ENCODE assay signal across 11 cellular contexts in genomic region chr17:7384489-7385081, GRCh38. TPM values are rescaled to one million over a fixed set of nuclear protein-coding genes. Genes with fewer than 3 reads are reported as not detected.
DNase-seq lines count a peak whose midpoint lies in the region; ATAC-seq and TF ChIP-seq lines count a peak whose summit lies in the region.
"Had no signal": no experiment of that assay in that cellular context is flagged by ENCODE, and none has a peak within 500 bp of the region (broad histone marks: within the 10 kb centered on the region; RNA-seq: fewer than 3 reads in every experiment).

No MANE protein-coding gene starts in this region.

- no peak overlapping the region for H2BK120ac ChIP-seq in neuronal stem cell (ENCODE audit: low read depth, low read length)

- DNase-seq in CD4-positive, alpha-beta T cell: no peak
- DNase-seq in dorsolateral prefrontal cortex: no peak
- DNase-seq in neuronal stem cell (ENCODE audit: low spot score): no peak
- DNase-seq in pons (ENCODE audit: low spot score): no peak
- no peak for DNase-seq in NCI-H526 (lab: John Stamatoyannopoulos, UW)
- no peak for DNase-seq in amygdala (lab: John Stamatoyannopoulos, UW)
- DNase-seq in thyroid gland: no peak
- DNase-seq: NCI-H1694 treated with DMSO at 0.1 percent for 48 hours, WERI-Rb-1 had no signal

- H3K23ac ChIP-seq in neuronal stem cell (ENCODE audit: low read depth, low read length, poor library complexity): peak overlapping the region; percentile 58

- H3K14ac ChIP-seq in neuronal stem cell (ENCODE audit: low read length): peak overlapping the region; percentile 60

- peak overlapping the region; percentile 97 for H3K18ac ChIP-seq in neuronal stem cell (ENCODE audit: low read length)

- H3K9me3 ChIP-seq in CD4-positive, alpha-beta T cell (ENCODE audit: control insufficient read depth, low read length): no peaks in the 10 kb centered on the region
- H3K9me3 ChIP-seq in neuronal stem cell (replicated peaks in 1 of 2; ENCODE audit: control insufficient read depth in 2 of 2, insufficient read depth in 1 of 2, low read depth in 1 of 2, low read length in 2 of 2): peaks cover 8 to 10% of the 10 kb centered on the region in 2 donors
- no peaks in the 10 kb centered on the region for H3K9me3 ChIP-seq in thyroid gland

- H4K91ac ChIP-seq in neuronal stem cell (ENCODE audit: low read depth, low read length, poor library complexity): no peak overlapping the region

- H3K27me3 Mint-ChIP-seq in CD4-positive, alpha-beta T cell: peaks cover 34% of the 10 kb centered on the region

- no peak overlapping the region for H3K4me3 ChIP-seq in KMS-11 (IDR thresholded peaks at IDR 0.05; ENCODE audit: insufficient read depth, low read depth, low read length)
- H3K4me3 ChIP-seq in dorsolateral prefrontal cortex: peak overlapping the region; percentile 39 to 79 (median 66)
- H3K4me3 ChIP-seq in neuronal stem cell (ENCODE audit: low read length in 2 of 2): peak overlapping the region; percentile 24 to 66
- H3K4me3 ChIP-seq in thyroid gland (replicated peaks in 1 of 3): peak overlapping the region in 1 of 3 donors; percentile 13

- intact Hi-C loops in CD4-positive, alpha-beta T cell (cut with DNase I, micrococcal nuclease): loop anchor here (1.0 to 10.0 kb wide), 2 partner anchors 10 to 50 kb away; partner anchors contain the start of genes FGF11 (in 1 of the 2), PLSCR3 (in 1 of the 2) and TMEM102 (in 1 of the 2)
- intact Hi-C loops in dorsolateral prefrontal cortex (cut with DNase I) (no loop called here), thyroid gland (cut with DNase I) (no loop called here)

- no peak overlapping the region for H2BK5ac ChIP-seq in neuronal stem cell (ENCODE audit: low read length)

- peak overlapping the region; percentile 66 for H2AK5ac ChIP-seq in neuronal stem cell (ENCODE audit: low read depth, low read length)

- peak overlapping the region; percentile 88 for H2BK15ac ChIP-seq in neuronal stem cell (ENCODE audit: low read length)

- no peaks in the 10 kb centered on the region for H3K4me1 ChIP-seq in KMS-11 (ENCODE audit: low read depth, poor library complexity, severe bottlenecking)
- peaks cover 8 to 10% of the 10 kb centered on the region in 2 donors for H3K4me1 ChIP-seq in neuronal stem cell (ENCODE audit: control insufficient read depth in 2 of 2, insufficient read depth in 1 of 2, low read depth in 1 of 2, low read length in 2 of 2)
- H3K4me1 ChIP-seq in thyroid gland: peaks cover 15 to 23% of the 10 kb centered on the region in 2 donors

- no peaks in the 10 kb centered on the region for H4K20me1 ChIP-seq in KMS-11 (ENCODE audit: insufficient read depth)

- H3K36me3 Mint-ChIP-seq in CD4-positive, alpha-beta T cell (ENCODE audit: low read depth): peaks cover 36% of the 10 kb centered on the region

- H3K4me3 Mint-ChIP-seq in CD4-positive, alpha-beta T cell: peak overlapping the region; percentile 87

- H2AFZ ChIP-seq in KMS-11 (ENCODE audit: low read depth) (no peak overlapping the region), neuronal stem cell (ENCODE audit: low read length) (peak overlapping the region; percentile 82)

- peak overlapping the region; percentile 74 for H3K27ac ChIP-seq in CD4-positive, alpha-beta T cell (ENCODE audit: low read depth, low read length)
- H3K27ac ChIP-seq in KMS-11 (no peak overlapping the region), dorsolateral prefrontal cortex (peak overlapping the region in 28 of 59 donors; percentile 3 to 83 (median 45)), neuronal stem cell (replicated peaks; ENCODE audit: low read length) (no peak overlapping the region), thyroid gland (no peak overlapping the region)
- H3K27ac ChIP-seq: WERI-Rb-1 had no signal

- H3K9me3 Mint-ChIP-seq in CD4-positive, alpha-beta T cell: no peaks in the 10 kb centered on the region

- CTCF ChIA-PET in CD4-positive, alpha-beta T cell (lab: Charles Lee): interaction anchor here (1.0 to 1.8 kb wide), 6 partner anchors 9 to 52 kb away, joined by 4 to 9 read pairs (median 7); partner anchors contain the start of genes PLSCR3 and TMEM256

- no peak overlapping the region for H4K8ac ChIP-seq in neuronal stem cell (ENCODE audit: low read depth, low read length)

- no peak for ATAC-seq in CD4-positive, alpha-beta T cell (ENCODE audit: poor library complexity)

- no peaks in the 10 kb centered on the region for H3K79me1 ChIP-seq in neuronal stem cell (ENCODE audit: low read depth, low read length)

- WGBS in neuronal stem cell (ENCODE audit: extremely low coverage in 2 of 2, insufficient read length in 2 of 2, insufficient replicate concordance in 1 of 2), 2 donors: no CpG with 5 or more reads among the region's 23 CpGs
- 80% methylated on average over 12 to 16 of the region's 23 CpGs for WGBS in thyroid gland, 2 donors

- H3K4me2 ChIP-seq in KMS-11: peak overlapping the region; percentile 21; the same call in 1 of the 2 replicates
- peak overlapping the region; percentile 98 for H3K4me2 ChIP-seq in neuronal stem cell (ENCODE audit: insufficient read depth, low read length, poor library complexity, severe bottlenecking)

- H3K4ac ChIP-seq in neuronal stem cell (ENCODE audit: low read length): peak overlapping the region; percentile 40

- no peak for TF ChIP-seq CTCF in CD4-positive, alpha-beta T cell (IDR thresholded peaks at IDR 0.05)
- TF ChIP-seq CTCF in KMS-11 (conservative IDR thresholded peaks at IDR 0.05; ENCODE audit: low read depth, low read length): no peak
- TF ChIP-seq CTCF in dorsolateral prefrontal cortex (IDR thresholded peaks at IDR 0.05 in 54 of 56, conservative IDR thresholded peaks at IDR 0.05 in 2 of 56; ENCODE audit: low read depth in 1 of 56, partially characterized antibody in 56 of 56): no peak
- no peak for TF ChIP-seq CTCF in thyroid gland (IDR thresholded peaks at IDR 0.05)

- H3K9ac ChIP-seq in KMS-11 (peak overlapping the region; percentile 27; the same call in 1 of the 2 replicates), neuronal stem cell (ENCODE audit: low read depth, low read length, poor library complexity) (peak overlapping the region; percentile 92)

- H3K4me1 Mint-ChIP-seq in CD4-positive, alpha-beta T cell (ENCODE audit: low read depth): peaks cover 10% of the 10 kb centered on the region

- H3K79me2 ChIP-seq in KMS-11 (ENCODE audit: insufficient read depth, low read depth): no peaks in the 10 kb centered on the region

- peak overlapping the region; percentile 95 for H2BK12ac ChIP-seq in neuronal stem cell (ENCODE audit: low read length)

- peak overlapping the region; percentile 91 for H3K27ac Mint-ChIP-seq in CD4-positive, alpha-beta T cell

- no peaks in the 10 kb centered on the region for H3K36me3 ChIP-seq in KMS-11 (ENCODE audit: insufficient read depth)
- H3K36me3 ChIP-seq in neuronal stem cell (replicated peaks in 1 of 2; ENCODE audit: control insufficient read depth in 2 of 2, insufficient read depth in 2 of 2, low read length in 2 of 2): peaks cover 3 to 10% of the 10 kb centered on the region in 2 donors
- peaks cover 8% of the 10 kb centered on the region in 2 donors for H3K36me3 ChIP-seq in thyroid gland

- POLR2A ChIA-PET in CD4-positive, alpha-beta T cell (lab: Charles Lee): interaction anchor here (0.5 to 3.9 kb wide), 25 partner anchors 9 to 772 kb away, joined by 3 to 37 read pairs (median 4); partner anchors contain the start of genes ACAP1, NEURL4, NLGN2 and PLSCR3

- H3K27me3 ChIP-seq in CD4-positive, alpha-beta T cell (ENCODE audit: control insufficient read depth, insufficient read depth, low read length): peaks cover 21% of the 10 kb centered on the region
- H3K27me3 ChIP-seq in KMS-11 (ENCODE audit: insufficient read depth, low read depth) (no peaks in the 10 kb centered on the region), dorsolateral prefrontal cortex (peaks cover 0 to 37% (median 20%) of the 10 kb centered on the region in 45 donors), neuronal stem cell (ENCODE audit: control insufficient read depth in 3 of 3, insufficient read depth in 3 of 3, low read depth in 1 of 3, low read length in 3 of 3) (peaks cover 3 to 51% (median 48%) of the 10 kb centered on the region in 3 experiments), thyroid gland (no peaks in the 10 kb centered on the region)

- no peak for TF ChIP-seq POLR2A in thyroid gland (IDR thresholded peaks at IDR 0.05)

RNA-seq across cellular contexts. Expression of gene TNK1, which starts 3.7 kb away (rescaled TPM):
- total RNA-seq in CD4-positive, alpha-beta T cell: 10 to 100 TPM; 11.0 to 12.4 TPM
- total RNA-seq in dorsolateral prefrontal cortex (1 to 10 TPM in 115 of 120 experiments, under 1 TPM in 5; 0.69 to 7.6 (median 2.5) TPM), thyroid gland (10 to 100 TPM; 11.0 to 30.2 (median 15.9) TPM)
- 0.91 TPM for polyA plus RNA-seq in neuronal stem cell (2013, experiment 1 of 2)
- 0.89 TPM for polyA plus RNA-seq in neuronal stem cell (2013, experiment 2 of 2)

RNA-seq across cellular contexts. Expression of gene PLSCR3, which starts 9.7 kb away (rescaled TPM):
- total RNA-seq in CD4-positive, alpha-beta T cell: 10 to 100 TPM; 66.3 to 70.3 TPM
- total RNA-seq in dorsolateral prefrontal cortex (10 to 100 TPM in 116 of 120 experiments, 1 to 10 TPM in 4; 7.3 to 23.9 (median 14.2) TPM), thyroid gland (10 to 100 TPM; 18.3 to 21.6 (median 19.9) TPM)
- polyA plus RNA-seq in neuronal stem cell (2013, experiment 1 of 2): 31.8 TPM
- polyA plus RNA-seq in neuronal stem cell (2013, experiment 2 of 2): 30.0 TPM

RNA-seq across cellular contexts. Expression of gene TMEM256, which starts 19.3 kb away (rescaled TPM):
- 10 to 100 TPM; 29.0 to 29.4 TPM for total RNA-seq in CD4-positive, alpha-beta T cell
- total RNA-seq in dorsolateral prefrontal cortex: 10 to 100 TPM; 25.4 to 80.3 (median 44.3) TPM
- 255 TPM for polyA plus RNA-seq in neuronal stem cell (2013, experiment 1 of 2)
- 258 TPM for polyA plus RNA-seq in neuronal stem cell (2013, experiment 2 of 2)
- total RNA-seq in thyroid gland: 100 to 1,000 TPM in 1 of 4 donors, 10 to 100 TPM in 3; 27.8 to 133 (median 35.2) TPM

RNA-seq across cellular contexts. Expression of gene NLGN2, which starts 23.1 kb away (rescaled TPM):
- 1 to 10 TPM; 7.6 to 8.4 TPM for total RNA-seq in CD4-positive, alpha-beta T cell
- total RNA-seq in dorsolateral prefrontal cortex (100 to 1,000 TPM in 103 of 120 experiments, 10 to 100 TPM in 17; 83.6 to 164 (median 109) TPM), thyroid gland (1 to 10 TPM; 2.2 to 6.3 (median 4.7) TPM)
- polyA plus RNA-seq in neuronal stem cell (2013, experiment 1 of 2): 60.8 TPM
- 59.8 TPM for polyA plus RNA-seq in neuronal stem cell (2013, experiment 2 of 2)

RNA-seq across cellular contexts. Expression of gene TMEM95, which starts 29.6 kb away (rescaled TPM):
- not detected for total RNA-seq in CD4-positive, alpha-beta T cell
- under 1 TPM in 8 of 120 experiments, not detected in 112; 0.42 to 0.79 (median 0.63) TPM for total RNA-seq in dorsolateral prefrontal cortex
- polyA plus RNA-seq in neuronal stem cell (2013, experiment 1 of 2): not detected
- polyA plus RNA-seq in neuronal stem cell (2013, experiment 2 of 2): not detected
- total RNA-seq in thyroid gland: not detected
- total RNA-seq: esophagus mucosa had no signal

Comparison
In these comparisons a context has a peak if more than half of its experiments do, and no peak if none do; other contexts are left out.
1. intact Hi-C loops: an anchor here in CD4-positive, alpha-beta T cell (1.0 to 10.0 kb wide); none called in dorsolateral prefrontal cortex and thyroid gland.